Comparison of ENCODE assay signal across 7 cellular contexts in the genomic region with DNA sequence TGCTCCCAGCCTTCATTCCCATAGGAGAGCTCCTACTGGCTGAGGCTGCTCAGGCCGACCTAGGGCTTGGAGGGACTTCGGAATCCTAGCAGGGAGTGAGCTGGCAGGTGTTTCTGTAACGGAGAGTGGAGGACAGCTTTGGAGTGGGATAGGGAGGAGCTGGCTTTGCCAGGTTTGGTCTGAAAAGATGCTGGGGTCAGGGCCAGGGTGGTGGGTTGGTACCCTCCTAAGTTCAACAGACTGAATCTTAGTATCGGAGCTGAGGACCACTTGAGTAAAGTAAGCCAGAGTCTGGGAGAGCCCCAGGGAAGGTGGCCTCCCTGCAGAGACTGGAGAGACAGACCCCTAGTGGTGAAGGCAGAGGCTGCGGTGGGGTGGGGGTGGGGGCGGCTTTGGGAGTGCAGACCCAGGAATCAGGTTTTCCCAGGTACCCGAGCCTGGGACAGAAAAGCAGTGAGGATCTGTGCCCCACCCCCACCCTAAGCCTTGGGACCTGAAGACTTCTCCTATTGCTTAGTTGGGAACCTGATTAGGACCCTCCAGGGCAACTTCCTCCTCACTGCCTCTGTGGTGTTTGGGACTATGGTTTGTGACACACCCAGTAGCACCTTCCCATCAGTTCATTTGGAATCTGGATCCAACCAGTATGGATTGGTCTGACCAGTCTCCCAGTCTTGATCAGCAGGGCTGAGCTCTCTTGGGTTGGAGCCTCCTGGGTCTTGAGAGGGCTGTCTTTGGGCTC. TPM values are rescaled to one million over a fixed set of nuclear protein-coding genes. Genes with fewer than 3 reads are reported as not detected.
DNase-seq lines count a peak whose midpoint lies in the region; ATAC-seq and TF ChIP-seq lines count a peak whose summit lies in the region.

No MANE protein-coding gene starts in this region.

- H3K4me1 ChIP-seq in DOHH2 (ENCODE audit: control insufficient read depth, low read length) (peaks cover 74% of the 10 kb centered on the region), HUES64 (ENCODE audit: insufficient read depth, low read length) (peaks cover 28% of the 10 kb centered on the region)

- H3K4me2 ChIP-seq in DOHH2 (ENCODE audit: low read length) = peak overlapping the region; percentile 84

- H3K9me3 ChIP-seq in DOHH2 (ENCODE audit: control insufficient read depth, insufficient read depth, low read length) (no peaks in the 10 kb centered on the region), HUES64 (ENCODE audit: insufficient read depth, low read depth, low read length) (no peaks in the 10 kb centered on the region)

- H3K9me3 Mint-ChIP-seq in activated T-cell treated with anti-CD3 and anti-CD28 coated beads, Interleukin-2, amount 50 U/mL, for 24 hours = no peaks in the 10 kb centered on the region

- H3K4me3 Mint-ChIP-seq in activated T-cell treated with anti-CD3 and anti-CD28 coated beads, Interleukin-2, amount 50 U/mL, for 24 hours = peak overlapping the region; percentile 74

- H3K27me3 Mint-ChIP-seq in activated T-cell treated with anti-CD3 and anti-CD28 coated beads, Interleukin-2, amount 50 U/mL, for 24 hours = no peaks in the 10 kb centered on the region

- peaks cover 55% of the 10 kb centered on the region for H3K4me1 Mint-ChIP-seq in activated T-cell treated with anti-CD3 and anti-CD28 coated beads, Interleukin-2, amount 50 U/mL, for 24 hours (ENCODE audit: low read depth)

- ATAC-seq in sciatic nerve = peak; percentile 18
- ATAC-seq in HG03378 (IDR thresholded peaks at IDR 0.05; ENCODE audit: unreplicated experiment) = no peak

- peak overlapping the region; percentile 42 for H3K9ac ChIP-seq in HUES64 (ENCODE audit: low read depth, low read length)

- H3K36me3 ChIP-seq in DOHH2 (ENCODE audit: control insufficient read depth, low read length) (no peaks in the 10 kb centered on the region), HUES64 (ENCODE audit: insufficient read depth, low read length) (no peaks in the 10 kb centered on the region)

- no peaks in the 10 kb centered on the region for H4K20me1 ChIP-seq in DOHH2 (ENCODE audit: control insufficient read depth, insufficient read depth, low read depth, low read length)

- peaks cover 2% of the 10 kb centered on the region for H3K36me3 Mint-ChIP-seq in activated T-cell treated with anti-CD3 and anti-CD28 coated beads, Interleukin-2, amount 50 U/mL, for 24 hours (ENCODE audit: low read depth)

- DNase-seq in activated T-cell treated with anti-CD3 and anti-CD28 coated beads, Interleukin-2, amount 50 U/mL, for 24 hours = no peak
- DNase-seq in glomerular visceral epithelial cell (ENCODE audit: extremely low spot score) = peak; percentile 41
- no peak for DNase-seq in sciatic nerve (ENCODE audit: low spot score)
- no peak for DNase-seq in GM19240 (ENCODE audit: insufficient read length, low spot score)

- H3K27ac ChIP-seq in DOHH2 (ENCODE audit: low read depth, low read length) (no peak overlapping the region), HUES64 (ENCODE audit: low read depth, low read length) (peak overlapping the region; percentile 56; the same call in 1 of the 2 replicates)

- H3K79me2 ChIP-seq in DOHH2 (ENCODE audit: control insufficient read depth, low read length) = peaks cover 56% of the 10 kb centered on the region

- H3F3A ChIP-seq in DOHH2 (ENCODE audit: control insufficient read depth, insufficient read depth) = peaks cover 2% of the 10 kb centered on the region; the same call in 1 of the 2 replicates

- TF ChIP-seq CTCF in DOHH2 (IDR thresholded peaks at IDR 0.05; ENCODE audit: low read depth, low read length, poor library complexity, severe bottlenecking) = peak; percentile 92

- H3K4me3 ChIP-seq in DOHH2 (ENCODE audit: low read length) = peak overlapping the region; percentile 93
- H3K4me3 ChIP-seq in HUES64 (ENCODE audit: low read length) = peak overlapping the region; percentile 75

- no peaks in the 10 kb centered on the region for H3K9me2 ChIP-seq in DOHH2 (replicated peaks; ENCODE audit: control insufficient read depth, low read length)

- WGBS in HUES64 = 27% methylated on average over 7 of the region's 7 CpGs

- intact Hi-C loops in sciatic nerve (cut with DNase I) = no loop called here

- H3K27ac Mint-ChIP-seq in activated T-cell treated with anti-CD3 and anti-CD28 coated beads, Interleukin-2, amount 50 U/mL, for 24 hours = peak overlapping the region; percentile 64

- H3K27me3 ChIP-seq in DOHH2 (ENCODE audit: control insufficient read depth, low read length) (no peaks in the 10 kb centered on the region), HUES64 (ENCODE audit: insufficient read depth, low read length) (no peaks in the 10 kb centered on the region)

RNA-seq across cellular contexts. Expression of a gene that starts 3.0 kb away (rescaled TPM):
- 5.8 TPM for polyA plus RNA-seq in HUES64 (2013, experiment 1 of 2)
- 6.9 TPM for polyA plus RNA-seq in HUES64 (2013, experiment 2 of 2)
- total RNA-seq in sciatic nerve = 13.9 TPM

RNA-seq across cellular contexts. Expression of a gene that starts 23.8 kb away (rescaled TPM):
- 16.1 TPM for polyA plus RNA-seq in HUES64 (2013, experiment 1 of 2)
- 17.1 TPM for polyA plus RNA-seq in HUES64 (2013, experiment 2 of 2)
- total RNA-seq in sciatic nerve = 19.3 TPM

RNA-seq across cellular contexts. Expression of a gene that starts 52.4 kb away (rescaled TPM):
- polyA plus RNA-seq in HUES64 (2013, experiment 1 of 2) = 15.1 TPM
- polyA plus RNA-seq in HUES64 (2013, experiment 2 of 2) = 13.8 TPM
- total RNA-seq in sciatic nerve = 26.4 TPM
